In the genomic region with DNA sequence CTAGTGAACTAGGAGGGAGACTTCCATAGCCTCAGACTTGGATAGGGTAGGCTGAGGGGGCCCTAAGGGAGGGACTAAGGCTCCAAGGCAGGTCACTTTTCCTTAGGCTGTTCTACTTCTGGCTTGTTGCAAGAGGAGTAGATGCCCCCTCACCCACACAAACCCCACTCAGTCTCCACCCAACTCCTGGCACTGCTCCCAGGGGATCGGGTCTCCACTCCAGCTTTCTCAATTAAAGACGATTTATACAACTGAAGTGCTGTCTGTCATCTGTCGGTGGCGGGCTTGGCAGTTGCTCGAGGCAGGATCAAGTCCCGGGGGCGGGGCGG, we compare ENCODE assay signal across 9 cellular contexts. TPM values are rescaled to one million over a fixed set of nuclear protein-coding genes. Genes with fewer than 3 reads are reported as not detected.
DNase-seq lines count a peak whose midpoint lies in the region; ATAC-seq and TF ChIP-seq lines count a peak whose summit lies in the region.
"Had no signal": no experiment of that assay in that cellular context is flagged by ENCODE, and none has a peak within 500 bp of the region (broad histone marks: within the 10 kb centered on the region; RNA-seq: fewer than 3 reads in every experiment).

No MANE protein-coding gene starts in this region.

- ATAC-seq in RWPE2 (ENCODE audit: low read depth) (no peak), thoracic aorta (ENCODE audit: insufficient number of reproducible peaks, low FRiP score, low read depth) (no peak)

- DNase-seq in activated CD4-positive, alpha-beta T cell treated with anti-CD3 and anti-CD28 coated beads, Interleukin-2, amount 10 ng/mL, durations not matched to agents 7 days and 5 days, result no peak
- DNase-seq in activated CD4-positive, alpha-beta T cell treated with anti-CD3 and anti-CD28 coated beads, Interleukin-2, amount 50 U/mL, for 1 hour, result no peak
- no peak for DNase-seq in RWPE2 (ENCODE audit: low spot score)
- no peak for DNase-seq in iPS DF 6.9 (ENCODE audit: low read depth, low spot score)
- DNase-seq in thoracic aorta (ENCODE audit: low spot score), result no peak
- DNase-seq in SKM-1 (lab: John Stamatoyannopoulos, UW; ENCODE audit: unreplicated experiment), result no peak
- no peak for DNase-seq in effector CD4-positive, alpha-beta T cell
- DNase-seq in NCI-H1048 (lab: John Stamatoyannopoulos, UW), result no peak

- TF ChIP-seq CTCF in RWPE2 (IDR thresholded peaks at IDR 0.05; ENCODE audit: poor library complexity, severe bottlenecking), result no peak
- no peak for TF ChIP-seq CTCF in thoracic aorta (IDR thresholded peaks at IDR 0.05)

- CTCF ChIA-PET in activated CD4-positive, alpha-beta T cell treated with anti-CD3 and anti-CD28 coated beads, Interleukin-2, amount 10 ng/mL, durations not matched to agents 7 days and 5 days (lab: Charles Lee), result interaction anchor here (0.6 to 2.8 kb wide), 8 partner anchors 9 to 170 kb away, joined by 3 to 28 read pairs (median 4); a partner anchor contains a TSS

- H3K27ac ChIP-seq in RWPE2 (ENCODE audit: poor library complexity, severe bottlenecking), result peak overlapping the region; percentile 87
- H3K27ac ChIP-seq in iPS DF 6.9 (ENCODE audit: low read length), result no peak overlapping the region
- no peak overlapping the region for H3K27ac ChIP-seq in thoracic aorta

- H3K27me3 ChIP-seq in RWPE2 (ENCODE audit: insufficient read depth, poor library complexity, severe bottlenecking) (no peaks in the 10 kb centered on the region), iPS DF 6.9 (ENCODE audit: control insufficient read depth, insufficient read depth, low read length) (no peaks in the 10 kb centered on the region), thoracic aorta (replicated peaks; ENCODE audit: insufficient read depth) (peaks cover 13% of the 10 kb centered on the region)

- H3K4me1 ChIP-seq in RWPE2 (ENCODE audit: insufficient read depth, poor library complexity, severe bottlenecking) (peaks cover 19% of the 10 kb centered on the region), iPS DF 6.9 (ENCODE audit: control insufficient read depth, insufficient read depth, low read length) (peaks cover 5% of the 10 kb centered on the region; the same call in 1 of the 2 replicates), thoracic aorta (ENCODE audit: control insufficient read depth in 1 of 2, low read depth in 2 of 2) (peaks cover 13 to 35% of the 10 kb centered on the region in 2 donors)

- H3K36me3 ChIP-seq in RWPE2 (ENCODE audit: low read depth), result no peaks in the 10 kb centered on the region
- no peaks in the 10 kb centered on the region for H3K36me3 ChIP-seq in iPS DF 6.9 (ENCODE audit: control insufficient read depth, insufficient read depth, low read length)
- no peaks in the 10 kb centered on the region for H3K36me3 ChIP-seq in thoracic aorta

- peaks cover 26% of the 10 kb centered on the region for H3K4me1 Mint-ChIP-seq in activated CD4-positive, alpha-beta T cell treated with anti-CD3 and anti-CD28 coated beads, Interleukin-2, amount 10 ng/mL, durations not matched to agents 7 days and 5 days

- POLR2A ChIA-PET in activated CD4-positive, alpha-beta T cell treated with anti-CD3 and anti-CD28 coated beads, Interleukin-2, amount 10 ng/mL, durations not matched to agents 7 days and 5 days (lab: Charles Lee), result no interaction called here

- no peak overlapping the region for H3K27ac Mint-ChIP-seq in activated CD4-positive, alpha-beta T cell treated with anti-CD3 and anti-CD28 coated beads, Interleukin-2, amount 10 ng/mL, durations not matched to agents 7 days and 5 days

- H3K4me3 Mint-ChIP-seq in activated CD4-positive, alpha-beta T cell treated with anti-CD3 and anti-CD28 coated beads, Interleukin-2, amount 10 ng/mL, durations not matched to agents 7 days and 5 days, result peak overlapping the region; percentile 36

- no CpG with 5 or more reads among the region's 8 CpGs for WGBS in iPS DF 6.9 (ENCODE audit: insufficient coverage, insufficient read length)

- H3K27me3 Mint-ChIP-seq in activated CD4-positive, alpha-beta T cell treated with anti-CD3 and anti-CD28 coated beads, Interleukin-2, amount 10 ng/mL, durations not matched to agents 7 days and 5 days, result peaks cover 55% of the 10 kb centered on the region

- H3K9me3 Mint-ChIP-seq in activated CD4-positive, alpha-beta T cell treated with anti-CD3 and anti-CD28 coated beads, Interleukin-2, amount 10 ng/mL, durations not matched to agents 7 days and 5 days, result no peaks in the 10 kb centered on the region

- H3K4me3 ChIP-seq in RWPE2 (ENCODE audit: severe bottlenecking) (no peak overlapping the region), iPS DF 6.9 (ENCODE audit: low read length) (peak overlapping the region; percentile 72; the same call in 1 of the 2 replicates), thoracic aorta (peak overlapping the region; percentile 71)

- H3K9me3 ChIP-seq in RWPE2 (ENCODE audit: severe bottlenecking) (no peaks in the 10 kb centered on the region), iPS DF 6.9 (ENCODE audit: control insufficient read depth, insufficient read depth, low read length) (no peaks in the 10 kb centered on the region), thoracic aorta (no peaks in the 10 kb centered on the region)

- peaks cover 23% of the 10 kb centered on the region for H3K36me3 Mint-ChIP-seq in activated CD4-positive, alpha-beta T cell treated with anti-CD3 and anti-CD28 coated beads, Interleukin-2, amount 10 ng/mL, durations not matched to agents 7 days and 5 days (ENCODE audit: low read depth)

RNA-seq across cellular contexts. Expression of a gene that starts 0.2 kb away (rescaled TPM):
- 10 to 100 TPM; 18.8 to 19.2 TPM for total RNA-seq in activated CD4-positive, alpha-beta T cell treated with anti-CD3 and anti-CD28 coated beads, Interleukin-2, amount 10 ng/mL, durations not matched to agents 7 days and 5 days
- total RNA-seq in thoracic aorta, result 10 to 100 TPM; 11.6 to 17.6 TPM

RNA-seq across cellular contexts. Expression of a gene that starts 5.3 kb away (rescaled TPM):
- 1 to 10 TPM; 6.8 to 9.4 TPM for total RNA-seq in activated CD4-positive, alpha-beta T cell treated with anti-CD3 and anti-CD28 coated beads, Interleukin-2, amount 10 ng/mL, durations not matched to agents 7 days and 5 days
- under 1 TPM in 1 of 2 donors, not detected in 1; 0.68 TPM for total RNA-seq in thoracic aorta

RNA-seq across cellular contexts. Expression of a gene that starts 9.4 kb away (rescaled TPM):
- total RNA-seq in activated CD4-positive, alpha-beta T cell treated with anti-CD3 and anti-CD28 coated beads, Interleukin-2, amount 10 ng/mL, durations not matched to agents 7 days and 5 days, result 10 to 100 TPM; 16.7 to 18.1 TPM
- total RNA-seq in thoracic aorta, result 1 to 10 TPM; 7.7 to 9.7 TPM

RNA-seq across cellular contexts. Expression of a gene that starts 16.0 kb away (rescaled TPM):
- total RNA-seq in activated CD4-positive, alpha-beta T cell treated with anti-CD3 and anti-CD28 coated beads, Interleukin-2, amount 10 ng/mL, durations not matched to agents 7 days and 5 days, result not detected
- total RNA-seq in thoracic aorta, result not detected
- total RNA-seq: T-helper 2 cell treated with Interferon-gamma antibody and Interleukin-4, amounts not matched to agents 100 ng/mL and 5 ng/mL, for 36 hours had no signal

RNA-seq across cellular contexts. Expression of a gene that starts 19.2 kb away (rescaled TPM):
- total RNA-seq in activated CD4-positive, alpha-beta T cell treated with anti-CD3 and anti-CD28 coated beads, Interleukin-2, amount 10 ng/mL, durations not matched to agents 7 days and 5 days, result not detected
- total RNA-seq in thoracic aorta, result not detected
- total RNA-seq: T-helper 2 cell treated with Interferon-gamma antibody and Interleukin-4, amounts not matched to agents 100 ng/mL and 5 ng/mL, for 36 hours had no signal

Comparison
In these comparisons a context has a peak if more than half of its experiments do, and no peak if none do; other contexts are left out.
1. RNA of a gene that starts 5.3 kb away (total RNA-seq): 6.8 to 9.4 TPM in activated CD4-positive, alpha-beta T cell treated with anti-CD3 and anti-CD28 coated beads, Interleukin-2, amount 10 ng/mL, durations not matched to agents 7 days and 5 days; 0.68 TPM in thoracic aorta; every median in the first group is over 4 times any median in the second.